Comparison of ENCODE assay signal across 2 cellular contexts in the genomic region with DNA sequence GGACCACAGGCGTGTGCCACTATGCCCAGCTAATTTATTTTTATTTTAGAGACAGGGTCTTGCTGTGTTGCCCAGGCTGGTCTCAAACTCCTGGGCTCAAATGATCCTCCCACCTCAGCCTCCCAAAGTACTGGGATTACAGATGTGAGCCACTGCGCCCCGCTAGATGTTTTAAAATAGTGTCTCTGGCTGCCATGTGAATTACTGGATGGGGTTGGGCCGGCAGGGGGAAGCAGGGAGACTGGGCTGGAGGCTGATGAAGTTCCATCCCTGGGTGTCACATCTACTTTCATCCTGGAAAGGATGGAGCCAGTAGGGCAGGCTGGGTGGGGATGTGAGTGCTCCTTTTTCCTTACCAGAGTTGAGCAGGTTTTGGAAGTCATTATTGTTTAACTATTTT.
TF ChIP-seq lines count a peak whose summit lies in the region.

No MANE protein-coding gene starts in this region.

TF ChIP-seq in IMR-90, 13 proteins besides CTCF, POLR2A, EP300 and RAD21:
- TF ChIP-seq SMC3 (IDR thresholded peaks at IDR 0.05; ENCODE audit: low read depth, low read length) (peak; percentile 35; the same call in 1 of the 2 replicates), CEBPB (IDR thresholded peaks at IDR 0.05; ENCODE audit: low read depth, low read length) (no peak)

TF ChIP-seq in K562, 482 proteins besides CTCF, POLR2A, EP300 and RAD21:
- no peak for TF ChIP-seq SP1 (CRISPR knock-in tag; IDR thresholded peaks at IDR 0.05)
- no peak for TF ChIP-seq BCL6 (CRISPR knock-in tag; IDR thresholded peaks at IDR 0.05)
- no peak for TF ChIP-seq SIX5 (IDR thresholded peaks at IDR 0.05; ENCODE audit: borderline replicate concordance in 1 of 2, insufficient read depth in 1 of 2, low read depth in 1 of 2, low read length in 2 of 2)
- TF ChIP-seq CTBP1 (IDR thresholded peaks at IDR 0.05; ENCODE audit: borderline replicate concordance): peak; percentile 79
- no peak for TF ChIP-seq NBN (IDR thresholded peaks at IDR 0.05; ENCODE audit: low read depth)
- TF ChIP-seq, protein P1, sequence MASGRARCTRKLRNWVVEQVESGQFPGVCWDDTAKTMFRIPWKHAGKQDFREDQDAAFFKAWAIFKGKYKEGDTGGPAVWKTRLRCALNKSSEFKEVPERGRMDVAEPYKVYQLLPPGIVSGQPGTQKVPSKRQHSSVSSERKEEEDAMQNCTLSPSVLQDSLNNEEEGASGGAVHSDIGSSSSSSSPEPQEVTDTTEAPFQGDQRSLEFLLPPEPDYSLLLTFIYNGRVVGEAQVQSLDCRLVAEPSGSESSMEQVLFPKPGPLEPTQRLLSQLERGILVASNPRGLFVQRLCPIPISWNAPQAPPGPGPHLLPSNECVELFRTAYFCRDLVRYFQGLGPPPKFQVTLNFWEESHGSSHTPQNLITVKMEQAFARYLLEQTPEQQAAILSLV (tag; IDR thresholded peaks at IDR 0.05): no peak
- TF ChIP-seq PREB (CRISPR knock-in tag; IDR thresholded peaks at IDR 0.05): no peak
- no peak for TF ChIP-seq FIP1L1 (IDR thresholded peaks at IDR 0.05; ENCODE audit: low read depth, low read length, poor library complexity, severe bottlenecking)
- no peak for TF ChIP-seq NONO (IDR thresholded peaks at IDR 0.05; ENCODE audit: low read depth in 2 of 2, low read length in 1 of 2)
- no peak for TF ChIP-seq POLR2G (IDR thresholded peaks at IDR 0.05; ENCODE audit: low read depth, low read length)
- 0 out of 2 replicates have a peak, but pooled peaks have one; percentile 18 for TF ChIP-seq STAG1 (CRISPR knock-in tag; IDR thresholded peaks at IDR 0.05; ENCODE audit: borderline replicate concordance)
- no peak for TF ChIP-seq ARID4B (CRISPR knock-in tag; IDR thresholded peaks at IDR 0.05)
- TF ChIP-seq ZNF518B (CRISPR knock-in tag; IDR thresholded peaks at IDR 0.05): no peak
- no peak for TF ChIP-seq TARDBP (IDR thresholded peaks at IDR 0.05)
- TF ChIP-seq, protein P2, sequence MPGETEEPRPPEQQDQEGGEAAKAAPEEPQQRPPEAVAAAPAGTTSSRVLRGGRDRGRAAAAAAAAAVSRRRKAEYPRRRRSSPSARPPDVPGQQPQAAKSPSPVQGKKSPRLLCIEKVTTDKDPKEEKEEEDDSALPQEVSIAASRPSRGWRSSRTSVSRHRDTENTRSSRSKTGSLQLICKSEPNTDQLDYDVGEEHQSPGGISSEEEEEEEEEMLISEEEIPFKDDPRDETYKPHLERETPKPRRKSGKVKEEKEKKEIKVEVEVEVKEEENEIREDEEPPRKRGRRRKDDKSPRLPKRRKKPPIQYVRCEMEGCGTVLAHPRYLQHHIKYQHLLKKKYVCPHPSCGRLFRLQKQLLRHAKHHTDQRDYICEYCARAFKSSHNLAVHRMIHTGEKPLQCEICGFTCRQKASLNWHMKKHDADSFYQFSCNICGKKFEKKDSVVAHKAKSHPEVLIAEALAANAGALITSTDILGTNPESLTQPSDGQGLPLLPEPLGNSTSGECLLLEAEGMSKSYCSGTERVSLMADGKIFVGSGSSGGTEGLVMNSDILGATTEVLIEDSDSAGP (CRISPR knock-in tag; IDR thresholded peaks at IDR 0.05): no peak
- TF ChIP-seq U2AF1 (optimal IDR thresholded peaks at IDR 0.05; ENCODE audit: low read depth, low read length): no peak
- no peak for TF ChIP-seq HNRNPH1 (optimal IDR thresholded peaks at IDR 0.05; ENCODE audit: low read depth, low read length)
- TF ChIP-seq MCM2 (IDR thresholded peaks at IDR 0.05; ENCODE audit: low read depth): no peak
- no peak for TF ChIP-seq CEBPB (tag; IDR thresholded peaks at IDR 0.05)
- TF ChIP-seq MTA1 (IDR thresholded peaks at IDR 0.05; ENCODE audit: borderline replicate concordance): no peak
- TF ChIP-seq, protein P3, sequence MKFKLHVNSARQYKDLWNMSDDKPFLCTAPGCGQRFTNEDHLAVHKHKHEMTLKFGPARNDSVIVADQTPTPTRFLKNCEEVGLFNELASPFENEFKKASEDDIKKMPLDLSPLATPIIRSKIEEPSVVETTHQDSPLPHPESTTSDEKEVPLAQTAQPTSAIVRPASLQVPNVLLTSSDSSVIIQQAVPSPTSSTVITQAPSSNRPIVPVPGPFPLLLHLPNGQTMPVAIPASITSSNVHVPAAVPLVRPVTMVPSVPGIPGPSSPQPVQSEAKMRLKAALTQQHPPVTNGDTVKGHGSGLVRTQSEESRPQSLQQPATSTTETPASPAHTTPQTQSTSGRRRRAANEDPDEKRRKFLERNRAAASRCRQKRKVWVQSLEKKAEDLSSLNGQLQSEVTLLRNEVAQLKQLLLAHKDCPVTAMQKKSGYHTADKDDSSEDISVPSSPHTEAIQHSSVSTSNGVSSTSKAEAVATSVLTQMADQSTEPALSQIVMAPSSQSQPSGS (CRISPR knock-in tag; IDR thresholded peaks at IDR 0.05): no peak
- TF ChIP-seq RCOR1 (IDR thresholded peaks at IDR 0.05; ENCODE audit: borderline replicate concordance in 1 of 2, low read depth in 2 of 2, low read length in 2 of 2): peak in 1 of 2 experiments; percentile 82; a peak in 2 of 4 replicates
- 0 out of 2 replicates have a peak, but pooled peaks have one; percentile 13 for TF ChIP-seq SMC3 (conservative IDR thresholded peaks at IDR 0.05; ENCODE audit: insufficient read depth, low read depth, low read length)
- no peak for TF ChIP-seq ZNF511 (CRISPR knock-in tag; IDR thresholded peaks at IDR 0.05)
- peak; percentile 63; the same call in 1 of the 2 replicates for TF ChIP-seq ZNF263 (CRISPR knock-in tag; IDR thresholded peaks at IDR 0.05; ENCODE audit: borderline replicate concordance)
- TF ChIP-seq ZNF121 (CRISPR knock-in tag; conservative IDR thresholded peaks at IDR 0.05): peak; percentile 37; the same call in 1 of the 2 replicates
- no peak for TF ChIP-seq SRSF7 (optimal IDR thresholded peaks at IDR 0.05; ENCODE audit: low read depth, low read length)
- TF ChIP-seq CREBBP (IDR thresholded peaks at IDR 0.05; ENCODE audit: low read depth, low read length): no peak
